16 cellular contexts compared by ENCODE assay signal in the genomic region with DNA sequence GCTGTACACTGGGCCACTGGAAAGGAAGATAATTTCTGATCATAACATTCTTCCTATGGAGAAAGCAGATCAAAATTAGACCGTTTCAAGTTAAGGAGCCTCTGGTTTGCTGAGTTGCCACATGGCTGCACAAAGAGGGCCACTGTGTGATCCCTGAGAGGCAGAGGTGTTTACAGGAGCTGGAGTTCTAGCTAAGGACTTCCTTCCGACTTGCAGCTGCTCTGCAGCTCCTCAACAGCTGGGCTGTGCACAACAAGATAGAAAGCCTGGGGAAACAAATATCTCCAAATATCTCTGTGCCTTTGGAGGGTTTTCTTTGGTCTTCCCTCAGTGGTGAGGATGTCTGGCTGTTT. TPM values are rescaled to one million over a fixed set of nuclear protein-coding genes. Genes with fewer than 3 reads are reported as not detected.
DNase-seq lines count a peak whose midpoint lies in the region; ATAC-seq, FAIRE-seq and TF ChIP-seq lines count a peak whose summit lies in the region.
"Had no signal": no experiment of that assay in that cellular context is flagged by ENCODE, and none has a peak within 500 bp of the region (broad histone marks: within the 10 kb centered on the region; RNA-seq: fewer than 3 reads in every experiment).

No MANE protein-coding gene starts in this region.

- H2AK5ac ChIP-seq in trophoblast cell (ENCODE audit: low read length) = no peak overlapping the region

- no peak overlapping the region for H3K4ac ChIP-seq in trophoblast cell (ENCODE audit: low read depth, low read length)

- peak; percentile 33 for FAIRE-seq in endothelial cell of umbilical vein (lab: Jason Lieb, UNC)

- TF ChIP-seq POLR2A in endothelial cell of umbilical vein (IDR thresholded peaks at IDR 0.05; ENCODE audit: low read depth, low read length) = no peak

- H3K9me3 ChIP-seq in BLaER1 (no peaks in the 10 kb centered on the region), endothelial cell of umbilical vein (replicated peaks; ENCODE audit: control insufficient read depth, insufficient read depth, low read length) (no peaks in the 10 kb centered on the region), trophoblast cell (ENCODE audit: insufficient read depth, low read depth, low read length) (no peaks in the 10 kb centered on the region)

- H2BK12ac ChIP-seq in trophoblast cell (ENCODE audit: low read length) = no peak overlapping the region

- peak overlapping the region; percentile 65 for H3K4me2 ChIP-seq in BLaER1
- H3K4me2 ChIP-seq in endothelial cell of umbilical vein (ENCODE audit: insufficient read depth, low read length) = no peak overlapping the region
- H3K4me2 ChIP-seq in trophoblast cell (ENCODE audit: low read length) = no peak overlapping the region

- H3K36me3 ChIP-seq in BLaER1 (no peaks in the 10 kb centered on the region), endothelial cell of umbilical vein (ENCODE audit: control insufficient read depth in 2 of 2, extremely low read depth in 1 of 2, insufficient read depth in 2 of 2, low read length in 2 of 2) (no peaks in the 10 kb centered on the region), trophoblast cell (ENCODE audit: control insufficient read depth in 1 of 2, insufficient read depth in 2 of 2, low read length in 2 of 2) (no peaks in the 10 kb centered on the region)

- dilution Hi-C loops in endothelial cell of umbilical vein (cut with MboI; ENCODE audit: extremely low pct_ligation_motif_present, low sequenced_read_pairs) = no loop called here

- TF ChIP-seq CTCF in endothelial cell of umbilical vein (IDR thresholded peaks at IDR 0.05; ENCODE audit: extremely low read depth in 1 of 2, insufficient read depth in 1 of 2, low read depth in 1 of 2, low read length in 2 of 2) (no peak), GM20000 (IDR thresholded peaks at IDR 0.05; ENCODE audit: extremely low read depth, missing control alignments) (no peak), MCF 10A (IDR thresholded peaks at IDR 0.05; ENCODE audit: unreplicated experiment) (no peak)

- POLR2A ChIA-PET in endothelial cell of umbilical vein (lab: Charles Lee) = interaction anchor here (1.0 kb wide), 1 partner anchor 25 kb away, joined by 4 read pairs; no protein-coding TSS in a partner anchor
- POLR2A ChIA-PET in MCF 10A (lab: Yijun Ruan, JAX) = interaction anchor here (0.6 to 9.8 kb wide), 10 partner anchors 8 to 153 kb away, joined by 3 to 130 read pairs (median 5); a partner anchor contains a TSS

- H3K9me3 Mint-ChIP-seq in immature natural killer cell (no peaks in the 10 kb centered on the region), MCF 10A (ENCODE audit: unreplicated experiment) (no peaks in the 10 kb centered on the region)
- H3K9me3 Mint-ChIP-seq: activated naive CD8-positive, alpha-beta T cell treated with anti-CD3 and anti-CD28 coated beads, Interleukin-2, amount 50 U/mL, for 24 hours had no signal

- BruUV-seq in endothelial cell of umbilical vein (replicated peaks; lab: Mats Ljungman, UMichigan) = no TSS peak
- BruUV-seq in MCF 10A (replicated peaks; lab: Mats Ljungman, UMichigan) = no TSS peak

- DNase-seq in NCI-H2029 (lab: John Stamatoyannopoulos, UW) (peak; percentile 39), endothelial cell of umbilical vein (ENCODE audit: low read depth, low spot score) (peak; percentile 40), immature natural killer cell (no peak), GM20000 (ENCODE audit: low spot score) (no peak), trophoblast cell (no peak), MCF 10A (ENCODE audit: unreplicated experiment) (no peak)
- DNase-seq: activated naive CD8-positive, alpha-beta T cell treated with anti-CD3 and anti-CD28 coated beads, Interleukin-2, amount 50 U/mL, for 24 hours; activated T-cell treated with anti-CD3 and anti-CD28 coated beads for 4 hours; AML-193; cortex of kidney; mammary epithelial cell; NCI-H1105 had no signal

- H3K4me1 Mint-ChIP-seq in immature natural killer cell (no peaks in the 10 kb centered on the region), MCF 10A (ENCODE audit: insufficient read depth, unreplicated experiment) (peaks cover 49% of the 10 kb centered on the region)
- H3K4me1 Mint-ChIP-seq: activated naive CD8-positive, alpha-beta T cell treated with anti-CD3 and anti-CD28 coated beads, Interleukin-2, amount 50 U/mL, for 24 hours had no signal

- no peak overlapping the region for H3K18ac ChIP-seq in trophoblast cell (ENCODE audit: low read length)

- H3K14ac ChIP-seq in trophoblast cell (ENCODE audit: low read length) = no peak overlapping the region

- peaks cover 38% of the 10 kb centered on the region for H3K4me1 ChIP-seq in BLaER1
- peaks cover 50% of the 10 kb centered on the region for H3K4me1 ChIP-seq in endothelial cell of umbilical vein (ENCODE audit: control insufficient read depth, extremely low read depth, insufficient read depth, low read length)
- H3K4me1 ChIP-seq in trophoblast cell (ENCODE audit: control insufficient read depth in 1 of 2, insufficient read depth in 2 of 2, low read length in 2 of 2) = no peaks in the 10 kb centered on the region
- H3K4me1 ChIP-seq: parathyroid adenoma had no signal

- intact Hi-C loops in endothelial cell of umbilical vein (cut with micrococcal nuclease) (no loop called here), MCF 10A (cut with micrococcal nuclease) (no loop called here)

- H2AFZ ChIP-seq in endothelial cell of umbilical vein (ENCODE audit: low read depth, low read length) = no peak overlapping the region
- no peak overlapping the region for H2AFZ ChIP-seq in trophoblast cell (ENCODE audit: insufficient read depth, low read length, poor library complexity)
- H2AFZ ChIP-seq: parathyroid adenoma had no signal

- CTCF ChIA-PET in endothelial cell of umbilical vein (lab: Charles Lee) = interaction anchor here (0.8 to 2.5 kb wide), 7 partner anchors 11 to 179 kb away, joined by 3 to 23 read pairs (median 7); no protein-coding TSS in a partner anchor
- CTCF ChIA-PET in MCF 10A (lab: Yijun Ruan, JAX) = interaction anchor here (0.6 to 2.6 kb wide), 7 partner anchors 11 to 189 kb away, joined by 3 to 11 read pairs (median 3); no protein-coding TSS in a partner anchor

- H3K79me2 ChIP-seq in endothelial cell of umbilical vein (ENCODE audit: control insufficient read depth, insufficient read depth, low read length) (peaks cover 17% of the 10 kb centered on the region), trophoblast cell (ENCODE audit: control insufficient read depth, insufficient read depth, low read length, poor library complexity) (no peaks in the 10 kb centered on the region)
- H3K79me2 ChIP-seq: parathyroid adenoma had no signal

- H2BK5ac ChIP-seq in trophoblast cell (ENCODE audit: low read depth, low read length, poor library complexity) = no peak overlapping the region

- no peak overlapping the region for H4K8ac ChIP-seq in trophoblast cell (ENCODE audit: low read depth, low read length)

- H3K27me3 Mint-ChIP-seq in immature natural killer cell (ENCODE audit: low read depth in 3 of 3) = peaks cover 0 to 5% (median 0%) of the 10 kb centered on the region in 3 donors
- H3K27me3 Mint-ChIP-seq in MCF 10A (ENCODE audit: insufficient read depth, unreplicated experiment) = no peaks in the 10 kb centered on the region
- H3K27me3 Mint-ChIP-seq: activated naive CD8-positive, alpha-beta T cell treated with anti-CD3 and anti-CD28 coated beads, Interleukin-2, amount 50 U/mL, for 24 hours had no signal

- H3K27ac Mint-ChIP-seq in immature natural killer cell (no peak overlapping the region), MCF 10A (ENCODE audit: low read depth, unreplicated experiment) (no peak overlapping the region)
- H3K27ac Mint-ChIP-seq: activated naive CD8-positive, alpha-beta T cell treated with anti-CD3 and anti-CD28 coated beads, Interleukin-2, amount 50 U/mL, for 24 hours had no signal

- no peaks in the 10 kb centered on the region for H3K36me3 Mint-ChIP-seq in immature natural killer cell
- peaks cover 10% of the 10 kb centered on the region for H3K36me3 Mint-ChIP-seq in MCF 10A (ENCODE audit: insufficient read depth, unreplicated experiment)

- ATAC-seq in GM19397 (IDR thresholded peaks at IDR 0.05; ENCODE audit: unreplicated experiment) = peak; percentile 56
- ATAC-seq: activated CD4-positive, CD25-positive, alpha-beta regulatory T cell treated with anti-CD3 and anti-CD28 coated beads, Interleukin-2, amount 50 U/mL, for 24 hours; activated naive CD8-positive, alpha-beta T cell treated with anti-CD3 and anti-CD28 coated beads, Interleukin-2, amount 50 U/mL, for 24 hours had no signal

- H3K9me1 ChIP-seq in endothelial cell of umbilical vein (replicated peaks; ENCODE audit: control insufficient read depth, extremely low read depth, insufficient read depth, low read length) = no peaks in the 10 kb centered on the region

- H3K27me3 ChIP-seq in BLaER1 = no peaks in the 10 kb centered on the region
- no peaks in the 10 kb centered on the region for H3K27me3 ChIP-seq in endothelial cell of umbilical vein (ENCODE audit: control insufficient read depth in 2 of 2, insufficient read depth in 2 of 2, low read length in 2 of 2)
- no peaks in the 10 kb centered on the region for H3K27me3 ChIP-seq in trophoblast cell (ENCODE audit: insufficient read depth, low read length)

- no peak overlapping the region for H4K91ac ChIP-seq in trophoblast cell (ENCODE audit: low read depth, low read length)

- no peak overlapping the region for H3K4me3 ChIP-seq in BLaER1
- H3K4me3 ChIP-seq in endothelial cell of umbilical vein (replicated peaks in 1 of 3; ENCODE audit: insufficient read depth in 1 of 3, low read depth in 1 of 3, low read length in 3 of 3) = no peak overlapping the region
- H3K4me3 ChIP-seq in trophoblast cell (ENCODE audit: low read depth, low read length) = no peak overlapping the region

- no peaks in the 10 kb centered on the region for H3K79me1 ChIP-seq in trophoblast cell (ENCODE audit: low read length)

- WGBS in trophoblast cell (ENCODE audit: extremely low coverage, insufficient coverage, insufficient read length) = no CpG with 5 or more reads among the region's 2 CpGs

- no peak overlapping the region for H3K9ac ChIP-seq in BLaER1
- no peak overlapping the region for H3K9ac ChIP-seq in endothelial cell of umbilical vein (replicated peaks; ENCODE audit: extremely low read depth, insufficient read depth, low read length)
- no peak overlapping the region for H3K9ac ChIP-seq in trophoblast cell (ENCODE audit: low read length)
- H3K9ac ChIP-seq: parathyroid adenoma had no signal

- no peak overlapping the region for H3K23ac ChIP-seq in trophoblast cell (ENCODE audit: low read length)

- H4K20me1 ChIP-seq in BLaER1 (no peaks in the 10 kb centered on the region), endothelial cell of umbilical vein (replicated peaks; ENCODE audit: control insufficient read depth, extremely low read depth, insufficient read depth, low read length) (no peaks in the 10 kb centered on the region)

- no peak overlapping the region for H2BK120ac ChIP-seq in trophoblast cell (ENCODE audit: insufficient read depth, low read length, poor library complexity)

- no peak overlapping the region for H4K12ac ChIP-seq in trophoblast cell (ENCODE audit: low read depth, low read length)

- H3K27ac ChIP-seq in BLaER1 = 0 out of 2 replicates have a peak overlapping the region, but pooled peaks have one; percentile 20
- peak overlapping the region; percentile 74 for H3K27ac ChIP-seq in endothelial cell of umbilical vein (ENCODE audit: insufficient read depth, low read depth, low read length)
- H3K27ac ChIP-seq in trophoblast cell (ENCODE audit: low read depth, low read length) = no peak overlapping the region
- H3K27ac ChIP-seq: parathyroid adenoma had no signal

- H3K4me3 Mint-ChIP-seq in immature natural killer cell (no peak overlapping the region), MCF 10A (ENCODE audit: unreplicated experiment) (no peak overlapping the region)
- H3K4me3 Mint-ChIP-seq: activated naive CD8-positive, alpha-beta T cell treated with anti-CD3 and anti-CD28 coated beads, Interleukin-2, amount 50 U/mL, for 24 hours had no signal

RNA-seq across cellular contexts. Expression of a gene that starts 26.8 kb away (rescaled TPM):
- total RNA-seq in endothelial cell of umbilical vein (77.4 and 91.6 TPM in 2 replicates), MCF 10A (2022) (183 and 225 TPM in 2 replicates)
- polyA plus RNA-seq in endothelial cell of umbilical vein (54.9 and 87.6 TPM in 2 replicates), immature natural killer cell (10 to 100 TPM; 14.3 to 21.6 (median 18.5) TPM)
- 78.4 and 85.9 TPM in 2 replicates for polyA plus RNA-seq in endothelial cell of umbilical vein (2011; cell fraction: cytosol; rRNA removed)
- polyA plus RNA-seq in endothelial cell of umbilical vein (2011; cell fraction: nucleus; rRNA removed) = 237 and 327 TPM in 2 replicates
- 104 and 119 TPM in 2 replicates for polyA plus RNA-seq in endothelial cell of umbilical vein (2012)
- 16.1 and 31.1 TPM in 2 replicates for polyA minus RNA-seq in endothelial cell of umbilical vein
- 8.3 TPM for polyA minus RNA-seq in endothelial cell of umbilical vein (2011; cell fraction: cytosol; rRNA and poly(A)+ RNA removed)
- polyA minus RNA-seq in endothelial cell of umbilical vein (2011; cell fraction: nucleus; rRNA and poly(A)+ RNA removed) = 71.4 and 153 TPM in 2 replicates
- polyA plus RNA-seq in trophoblast cell (2013) = 81.0 and 84.6 TPM in 2 replicates

Comparison
In these comparisons a context has a peak if more than half of its experiments do, and no peak if none do; other contexts are left out.
1. DNase-seq: peak in NCI-H2029 (single experiment) and endothelial cell of umbilical vein (single experiment); none in immature natural killer cell (0 of 3), GM20000 (single experiment), trophoblast cell (0 of 2) and MCF 10A (single experiment).